Comparison of ENCODE assay signal across 8 cellular contexts in genomic region chr3:5186854-5187151, GRCh38. TPM values are rescaled to one million over a fixed set of nuclear protein-coding genes. Genes with fewer than 3 reads are reported as not detected.
DNase-seq lines count a peak whose midpoint lies in the region; ATAC-seq and TF ChIP-seq lines count a peak whose summit lies in the region.

No MANE protein-coding gene starts in this region.

- H3K27me3 Mint-ChIP-seq in activated naive CD8-positive, alpha-beta T cell, result no peaks in the 10 kb centered on the region

- WGBS in heart left ventricle, 4 donors, result 4 to 7% (median 6%) methylated on average over 8 of the region's 8 CpGs

- TF ChIP-seq POLR2A in heart left ventricle (IDR thresholded peaks at IDR 0.05), result no peak

- intact Hi-C loops in heart left ventricle (cut with DNase I), result loop anchor here in 9 of 10 donors (1.0 to 10.0 kb wide), 6 partner anchors 50 to 472 kb away; partner anchors contain the start of gene ARL8B (in 9 of the 9)
- intact Hi-C loops in Right ventricle myocardium inferior (cut with DNase I), result loop anchor here (1.0 to 5.0 kb wide), 2 partner anchors 65 to 475 kb away; partner anchors contain the start of gene ARL8B

- H3K27ac Mint-ChIP-seq in activated naive CD8-positive, alpha-beta T cell, result peak overlapping the region; percentile 95

- no peaks in the 10 kb centered on the region for H3K9me3 ChIP-seq in heart left ventricle
- no peaks in the 10 kb centered on the region for H3K9me3 ChIP-seq in thoracic aorta

- peaks cover 2% of the 10 kb centered on the region for H3K36me3 Mint-ChIP-seq in activated naive CD8-positive, alpha-beta T cell

- H3K36me3 ChIP-seq in heart left ventricle (peaks cover 0 to 8% (median 4%) of the 10 kb centered on the region in 9 donors), thoracic aorta (peaks cover under 1% of the 10 kb centered on the region)

- peaks cover 28% of the 10 kb centered on the region for H3K4me1 Mint-ChIP-seq in activated naive CD8-positive, alpha-beta T cell (ENCODE audit: low read depth)

- H3K4me3 Mint-ChIP-seq in activated naive CD8-positive, alpha-beta T cell, result peak overlapping the region; percentile 92

- peaks cover 0 to 79% (median 29%) of the 10 kb centered on the region in 12 donors for H3K4me1 ChIP-seq in heart left ventricle
- peaks cover 12 to 27% of the 10 kb centered on the region in 2 donors for H3K4me1 ChIP-seq in thoracic aorta (ENCODE audit: control insufficient read depth in 1 of 2, low read depth in 2 of 2)

- DNase-seq in heart left ventricle (no peak), Right ventricle myocardium inferior (ENCODE audit: missing footprints) (no peak), iris pigment epithelial cell (ENCODE audit: low read depth) (peak; percentile 48), thoracic aorta (ENCODE audit: low spot score) (no peak)

- H3K4me3 ChIP-seq in heart left ventricle, result peak overlapping the region; percentile 40 to 99 (median 88)
- peak overlapping the region; percentile 94 for H3K4me3 ChIP-seq in thoracic aorta

- H3K27ac ChIP-seq in heart left ventricle (peak overlapping the region; percentile 15 to 99 (median 82)), thoracic aorta (peak overlapping the region; percentile 52 to 66)

- ATAC-seq in heart left ventricle (no peak), Right ventricle myocardium inferior (no peak), thoracic aorta (ENCODE audit: insufficient number of reproducible peaks, low FRiP score, low read depth) (no peak), GM19351 (IDR thresholded peaks at IDR 0.05; ENCODE audit: unreplicated experiment) (no peak), HG03460 (IDR thresholded peaks at IDR 0.05; ENCODE audit: unreplicated experiment) (no peak), GM18861 (IDR thresholded peaks at IDR 0.05; ENCODE audit: unreplicated experiment) (no peak)

- H3K27me3 ChIP-seq in heart left ventricle (no peaks in the 10 kb centered on the region), thoracic aorta (replicated peaks; ENCODE audit: insufficient read depth) (no peaks in the 10 kb centered on the region)

- H3K9me3 Mint-ChIP-seq in activated naive CD8-positive, alpha-beta T cell (ENCODE audit: low read depth), result peaks cover 3% of the 10 kb centered on the region

- no peak for TF ChIP-seq CTCF in heart left ventricle (IDR thresholded peaks at IDR 0.05)
- no peak for TF ChIP-seq CTCF in thoracic aorta (IDR thresholded peaks at IDR 0.05)

RNA-seq across cellular contexts. Expression of gene EDEM1, which starts 0.7 kb away (rescaled TPM):
- total RNA-seq in heart left ventricle (10 to 100 TPM in 5 of 9 donors, 1 to 10 TPM in 4; 6.8 to 24.6 (median 10.9) TPM), Right ventricle myocardium inferior (6.3 TPM), thoracic aorta (10 to 100 TPM; 30.2 to 59.7 TPM)
- polyA plus RNA-seq in heart left ventricle, result 1 to 10 TPM; 1.9 to 8.4 TPM
